ENCODE assay signal across 9 cellular contexts in the genomic region with DNA sequence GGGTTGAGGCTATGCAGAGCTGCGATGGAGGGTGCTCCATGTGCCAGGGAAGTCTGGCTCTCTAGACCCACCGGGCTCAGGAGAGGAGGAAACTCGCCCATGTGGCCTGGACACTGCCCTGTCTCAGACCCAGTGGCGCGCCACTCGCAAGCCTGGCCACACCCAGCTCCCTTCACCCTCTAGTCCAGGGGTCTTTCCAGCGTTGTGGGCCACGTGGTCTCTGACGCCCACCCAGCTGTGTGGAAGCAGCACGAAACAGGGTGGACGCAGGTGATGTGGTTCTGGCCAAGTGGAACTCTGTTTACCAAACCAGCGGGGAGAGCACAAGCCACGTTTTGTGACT.
"Had no signal": no experiment of that assay in that cellular context is flagged by ENCODE, and none has a peak within 500 bp of the region (broad histone marks: within the 10 kb centered on the region; RNA-seq: fewer than 3 reads in every experiment).

No MANE protein-coding gene starts in this region.

- H3K9ac ChIP-seq: GM23248, KMS-11 had no signal

- ATAC-seq: HCT116 had no signal

- H3K27ac ChIP-seq: GM23248, KMS-11 had no signal

- H3K9me3 ChIP-seq: HAP-1 had no signal

- FAIRE-seq: HTR-8/SVneo had no signal

- DNase-seq: GM23248, GOT3, HFFc6, IMR-90, KBM-7 had no signal

- H3K4me3 ChIP-seq: GM23248, HAP-1 had no signal

- H3K4me1 ChIP-seq: HAP-1 had no signal

- H2AFZ ChIP-seq: GM23248 had no signal

- H3K4me2 ChIP-seq: KMS-11 had no signal
